In the genomic region with DNA sequence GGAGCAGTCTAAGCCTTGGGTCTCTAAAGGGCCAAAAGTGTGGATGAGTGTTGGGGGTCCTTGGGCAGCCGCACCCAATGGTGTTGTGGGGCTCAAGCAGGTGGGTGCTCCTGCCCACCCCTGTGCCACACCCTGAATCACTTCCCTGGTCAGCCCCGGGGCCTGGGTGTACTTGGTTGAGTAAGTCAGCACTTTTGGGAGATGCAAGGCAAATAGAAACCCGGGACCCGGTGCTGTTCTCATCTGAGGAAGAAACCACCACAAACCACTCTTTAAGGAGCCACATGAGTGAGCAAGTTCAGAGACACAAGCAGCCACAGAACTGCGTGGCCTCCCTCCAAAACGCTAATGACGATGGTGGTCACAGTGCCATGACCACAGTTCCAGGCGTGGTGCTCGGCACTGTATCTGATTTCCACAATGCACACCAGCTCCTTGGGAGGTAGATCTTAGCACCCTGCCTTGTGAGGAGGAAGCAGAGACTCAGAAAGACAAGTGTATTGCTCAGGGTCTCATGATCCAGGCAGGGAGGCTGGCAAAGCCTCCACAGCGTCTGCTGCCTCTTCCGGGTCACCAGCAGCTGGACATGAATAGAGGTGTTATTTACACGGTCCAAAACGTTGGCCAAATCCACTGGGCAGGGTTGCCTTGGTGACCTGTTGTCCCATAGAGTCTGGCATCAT, we compare ENCODE assay signal across 22 cellular contexts.
A peak's percentile ranks its signal among the peaks of the same experiment; 100 is the strongest.
DNase-seq lines count a peak whose midpoint lies in the region; ATAC-seq and TF ChIP-seq lines count a peak whose summit lies in the region.
"Had no signal": no experiment of that assay in that cellular context is flagged by ENCODE, and none has a peak within 500 bp of the region (broad histone marks: within the 10 kb centered on the region; RNA-seq: fewer than 3 reads in every experiment).

No MANE protein-coding gene starts in this region.

- intact Hi-C loops in upper lobe of right lung (cut with DNase I) = no loop called here
- intact Hi-C loops in activated CD8-positive, alpha-beta T cell treated with anti-CD3 and anti-CD28 coated beads for 36 hours (cut with micrococcal nuclease) = no loop called here

- H3K4ac ChIP-seq in mesendoderm (ENCODE audit: low read depth, low read length) = no peak overlapping the region

- no peak overlapping the region for H3K4me2 ChIP-seq in mesendoderm (ENCODE audit: low read length)

- no peaks in the 10 kb centered on the region for H3K36me3 Mint-ChIP-seq in WTC11
- H3K36me3 Mint-ChIP-seq in activated CD8-positive, alpha-beta T cell treated with anti-CD3 and anti-CD28 coated beads for 36 hours (ENCODE audit: low read depth) = no peaks in the 10 kb centered on the region
- H3K36me3 Mint-ChIP-seq: CD4-positive, CD25-positive, alpha-beta regulatory T cell had no signal

- H3K79me2 ChIP-seq in mesendoderm (ENCODE audit: control insufficient read depth, insufficient read depth, low read length) = no peaks in the 10 kb centered on the region

- H3K79me1 ChIP-seq in mesendoderm (ENCODE audit: low read length) = no peaks in the 10 kb centered on the region

- no peaks in the 10 kb centered on the region for H3K27me3 Mint-ChIP-seq in WTC11 (ENCODE audit: low read depth)
- H3K27me3 Mint-ChIP-seq in activated CD8-positive, alpha-beta T cell treated with anti-CD3 and anti-CD28 coated beads for 36 hours = peaks cover 25% of the 10 kb centered on the region

- H3K27me3 ChIP-seq in mesendoderm (ENCODE audit: insufficient read depth, low read length, poor library complexity) = no peaks in the 10 kb centered on the region
- peaks cover 8% of the 10 kb centered on the region for H3K27me3 ChIP-seq in upper lobe of right lung

- H3K56ac ChIP-seq in mesendoderm (ENCODE audit: low read length) = no peak overlapping the region

- H3K27ac ChIP-seq in mesendoderm (ENCODE audit: low read depth, low read length) (no peak overlapping the region), upper lobe of right lung (no peak overlapping the region)

- no peak for TF ChIP-seq CTCF in WTC11 (IDR thresholded peaks at IDR 0.05)
- TF ChIP-seq CTCF in upper lobe of right lung (IDR thresholded peaks at IDR 0.05) = no peak
- TF ChIP-seq CTCF in activated CD8-positive, alpha-beta T cell treated with anti-CD3 and anti-CD28 coated beads for 36 hours (IDR thresholded peaks at IDR 0.05) = no peak

- H3K4me1 ChIP-seq in mesendoderm (ENCODE audit: control insufficient read depth, low read depth, low read length) = peaks cover 7% of the 10 kb centered on the region
- H3K4me1 ChIP-seq in upper lobe of right lung = peaks cover 7% of the 10 kb centered on the region

- DNase-seq in activated effector memory CD4-positive, alpha-beta T cell treated with anti-CD3 and anti-CD28 coated beads, Interleukin-2, amount 50 U/mL, for 16 hours = peak; percentile 19
- no peak for DNase-seq in activated effector memory CD4-positive, alpha-beta T cell treated with Interleukin-2 at 50 U/mL for 16 hours
- DNase-seq in WTC11 (ENCODE audit: low spot score) (peak; percentile 3), mesendoderm (no peak), upper lobe of right lung (peak; percentile 53), kidney glomerular epithelial cell (lab: John Stamatoyannopoulos, UW) (no peak)
- no peak for DNase-seq in activated CD8-positive, alpha-beta T cell treated with anti-CD3 and anti-CD28 coated beads for 36 hours
- DNase-seq: 8988T; Caco-2; CD4-positive, CD25-positive, alpha-beta regulatory T cell; GDM1; NCI-H1105 treated with DMSO at 0.1 percent for 48 hours; NCI-H1694 treated with DMSO at 0.1 percent for 48 hours; NCI-H226; NCI-H524; NCI-H82; OCI-M1; SIG-M5 had no signal

- no peak overlapping the region for H3K9ac ChIP-seq in mesendoderm (ENCODE audit: low read length)

- peak overlapping the region; percentile 28 for H2BK5ac ChIP-seq in mesendoderm (ENCODE audit: low read length)

- no peak overlapping the region for H3K4me3 Mint-ChIP-seq in WTC11
- H3K4me3 Mint-ChIP-seq in activated CD8-positive, alpha-beta T cell treated with anti-CD3 and anti-CD28 coated beads for 36 hours = no peak overlapping the region
- H3K4me3 Mint-ChIP-seq: B cell; CD4-positive, CD25-positive, alpha-beta regulatory T cell had no signal

- no CpG with 5 or more reads among the region's 13 CpGs for WGBS in mesendoderm (ENCODE audit: extremely low coverage, insufficient coverage, low lambda C conversion rate)

- H3K4me3 ChIP-seq in mesendoderm (ENCODE audit: low read length) = no peak overlapping the region
- H3K4me3 ChIP-seq in upper lobe of right lung = no peak overlapping the region
- H3K4me3 ChIP-seq: GM12878, K562 had no signal

- H2BK15ac ChIP-seq in mesendoderm (replicated peaks; ENCODE audit: low read depth) = no peak overlapping the region

- no peak overlapping the region for H2BK120ac ChIP-seq in mesendoderm (ENCODE audit: low read depth, low read length)

- CTCF ChIA-PET in WTC11 (lab: Charles Lee) = interaction anchor here (2.4 kb wide), 1 partner anchor 111 kb away, joined by 6 read pairs; no protein-coding TSS in a partner anchor
- CTCF ChIA-PET in activated CD8-positive, alpha-beta T cell treated with anti-CD3 and anti-CD28 coated beads for 36 hours (lab: Charles Lee) = no interaction called here

- no peaks in the 10 kb centered on the region for H3K9me3 ChIP-seq in upper lobe of right lung
- H3K9me3 ChIP-seq: Caco-2 had no signal

- H2AK5ac ChIP-seq in mesendoderm (ENCODE audit: low read length) = no peak overlapping the region

- H3K18ac ChIP-seq in mesendoderm (ENCODE audit: low read length) = no peak overlapping the region

- ATAC-seq in WTC11 (no peak), upper lobe of right lung (no peak), GM19023 (IDR thresholded peaks at IDR 0.05; ENCODE audit: unreplicated experiment) (no peak)
- no peak for ATAC-seq in activated CD8-positive, alpha-beta T cell treated with anti-CD3 and anti-CD28 coated beads for 36 hours
- ATAC-seq: GM12878, K562 had no signal

- no peak overlapping the region for H3K23ac ChIP-seq in mesendoderm (ENCODE audit: low read length)

- no peak overlapping the region for H3K27ac Mint-ChIP-seq in WTC11
- no peak overlapping the region for H3K27ac Mint-ChIP-seq in activated CD8-positive, alpha-beta T cell treated with anti-CD3 and anti-CD28 coated beads for 36 hours
- H3K27ac Mint-ChIP-seq: B cell; CD4-positive, CD25-positive, alpha-beta regulatory T cell had no signal

- H4K5ac ChIP-seq in mesendoderm (ENCODE audit: low read length) = no peak overlapping the region

- POLR2A ChIA-PET in WTC11 (lab: Charles Lee) = interaction anchor here (0.6 kb wide), 1 partner anchor 129 kb away, joined by 3 read pairs; no protein-coding TSS in a partner anchor
- POLR2A ChIA-PET in activated CD8-positive, alpha-beta T cell treated with anti-CD3 and anti-CD28 coated beads for 36 hours (lab: Charles Lee) = no interaction called here

- H3K4me1 Mint-ChIP-seq in WTC11 = peaks cover 23% of the 10 kb centered on the region
- peaks cover 1% of the 10 kb centered on the region for H3K4me1 Mint-ChIP-seq in activated CD8-positive, alpha-beta T cell treated with anti-CD3 and anti-CD28 coated beads for 36 hours (ENCODE audit: low read depth)
- H3K4me1 Mint-ChIP-seq: B cell had no signal

- no peaks in the 10 kb centered on the region for H3K9me3 Mint-ChIP-seq in WTC11
- H3K9me3 Mint-ChIP-seq in activated CD8-positive, alpha-beta T cell treated with anti-CD3 and anti-CD28 coated beads for 36 hours = no peaks in the 10 kb centered on the region
- H3K9me3 Mint-ChIP-seq: CD4-positive, CD25-positive, alpha-beta regulatory T cell had no signal

- H3K36me3 ChIP-seq in mesendoderm (ENCODE audit: control insufficient read depth, insufficient read depth, low read length) (no peaks in the 10 kb centered on the region), upper lobe of right lung (no peaks in the 10 kb centered on the region)

- no peak overlapping the region for H4K8ac ChIP-seq in mesendoderm (ENCODE audit: low read depth, low read length)

TF ChIP-seq in WTC11, 78 proteins besides CTCF, POLR2A, EP300 and RAD21:
- TF ChIP-seq ZNF263 (CRISPR knock-in tag; IDR thresholded peaks at IDR 0.05; ENCODE audit: low read depth) = no peak
- TF ChIP-seq, protein P1, sequence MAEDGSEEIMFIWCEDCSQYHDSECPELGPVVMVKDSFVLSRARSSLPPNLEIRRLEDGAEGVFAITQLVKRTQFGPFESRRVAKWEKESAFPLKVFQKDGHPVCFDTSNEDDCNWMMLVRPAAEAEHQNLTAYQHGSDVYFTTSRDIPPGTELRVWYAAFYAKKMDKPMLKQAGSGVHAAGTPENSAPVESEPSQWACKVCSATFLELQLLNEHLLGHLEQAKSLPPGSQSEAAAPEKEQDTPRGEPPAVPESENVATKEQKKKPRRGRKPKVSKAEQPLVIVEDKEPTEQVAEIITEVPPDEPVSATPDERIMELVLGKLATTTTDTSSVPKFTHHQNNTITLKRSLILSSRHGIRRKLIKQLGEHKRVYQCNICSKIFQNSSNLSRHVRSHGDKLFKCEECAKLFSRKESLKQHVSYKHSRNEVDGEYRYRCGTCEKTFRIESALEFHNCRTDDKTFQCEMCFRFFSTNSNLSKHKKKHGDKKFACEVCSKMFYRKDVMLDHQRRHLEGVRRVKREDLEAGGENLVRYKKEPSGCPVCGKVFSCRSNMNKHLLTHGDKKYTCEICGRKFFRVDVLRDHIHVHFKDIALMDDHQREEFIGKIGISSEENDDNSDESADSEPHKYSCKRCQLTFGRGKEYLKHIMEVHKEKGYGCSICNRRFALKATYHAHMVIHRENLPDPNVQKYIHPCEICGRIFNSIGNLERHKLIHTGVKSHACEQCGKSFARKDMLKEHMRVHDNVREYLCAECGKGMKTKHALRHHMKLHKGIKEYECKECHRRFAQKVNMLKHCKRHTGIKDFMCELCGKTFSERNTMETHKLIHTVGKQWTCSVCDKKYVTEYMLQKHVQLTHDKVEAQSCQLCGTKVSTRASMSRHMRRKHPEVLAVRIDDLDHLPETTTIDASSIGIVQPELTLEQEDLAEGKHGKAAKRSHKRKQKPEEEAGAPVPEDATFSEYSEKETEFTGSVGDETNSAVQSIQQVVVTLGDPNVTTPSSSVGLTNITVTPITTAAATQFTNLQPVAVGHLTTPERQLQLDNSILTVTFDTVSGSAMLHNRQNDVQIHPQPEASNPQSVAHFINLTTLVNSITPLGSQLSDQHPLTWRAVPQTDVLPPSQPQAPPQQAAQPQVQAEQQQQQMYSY (CRISPR knock-in tag; IDR thresholded peaks at IDR 0.05) = no peak
- TF ChIP-seq JAZF1 (CRISPR knock-in tag; IDR thresholded peaks at IDR 0.05) = no peak
- TF ChIP-seq, protein P2, sequence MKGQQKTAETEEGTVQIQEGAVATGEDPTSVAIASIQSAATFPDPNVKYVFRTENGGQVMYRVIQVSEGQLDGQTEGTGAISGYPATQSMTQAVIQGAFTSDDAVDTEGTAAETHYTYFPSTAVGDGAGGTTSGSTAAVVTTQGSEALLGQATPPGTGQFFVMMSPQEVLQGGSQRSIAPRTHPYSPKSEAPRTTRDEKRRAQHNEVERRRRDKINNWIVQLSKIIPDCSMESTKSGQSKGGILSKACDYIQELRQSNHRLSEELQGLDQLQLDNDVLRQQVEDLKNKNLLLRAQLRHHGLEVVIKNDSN (CRISPR knock-in tag; IDR thresholded peaks at IDR 0.05) = no peak

Comparison
In these comparisons a context has a peak if more than half of its experiments do, and no peak if none do; other contexts are left out.
1. DNase-seq: peak in activated effector memory CD4-positive, alpha-beta T cell treated with anti-CD3 and anti-CD28 coated beads, Interleukin-2, amount 50 U/mL, for 16 hours (single experiment), WTC11 (single experiment) and upper lobe of right lung (single experiment); none in activated effector memory CD4-positive, alpha-beta T cell treated with Interleukin-2 at 50 U/mL for 16 hours (single experiment), mesendoderm (single experiment), kidney glomerular epithelial cell (single experiment) and activated CD8-positive, alpha-beta T cell treated with anti-CD3 and anti-CD28 coated beads for 36 hours (single experiment).